ENCODE assay signal across 11 cellular contexts in the genomic region with DNA sequence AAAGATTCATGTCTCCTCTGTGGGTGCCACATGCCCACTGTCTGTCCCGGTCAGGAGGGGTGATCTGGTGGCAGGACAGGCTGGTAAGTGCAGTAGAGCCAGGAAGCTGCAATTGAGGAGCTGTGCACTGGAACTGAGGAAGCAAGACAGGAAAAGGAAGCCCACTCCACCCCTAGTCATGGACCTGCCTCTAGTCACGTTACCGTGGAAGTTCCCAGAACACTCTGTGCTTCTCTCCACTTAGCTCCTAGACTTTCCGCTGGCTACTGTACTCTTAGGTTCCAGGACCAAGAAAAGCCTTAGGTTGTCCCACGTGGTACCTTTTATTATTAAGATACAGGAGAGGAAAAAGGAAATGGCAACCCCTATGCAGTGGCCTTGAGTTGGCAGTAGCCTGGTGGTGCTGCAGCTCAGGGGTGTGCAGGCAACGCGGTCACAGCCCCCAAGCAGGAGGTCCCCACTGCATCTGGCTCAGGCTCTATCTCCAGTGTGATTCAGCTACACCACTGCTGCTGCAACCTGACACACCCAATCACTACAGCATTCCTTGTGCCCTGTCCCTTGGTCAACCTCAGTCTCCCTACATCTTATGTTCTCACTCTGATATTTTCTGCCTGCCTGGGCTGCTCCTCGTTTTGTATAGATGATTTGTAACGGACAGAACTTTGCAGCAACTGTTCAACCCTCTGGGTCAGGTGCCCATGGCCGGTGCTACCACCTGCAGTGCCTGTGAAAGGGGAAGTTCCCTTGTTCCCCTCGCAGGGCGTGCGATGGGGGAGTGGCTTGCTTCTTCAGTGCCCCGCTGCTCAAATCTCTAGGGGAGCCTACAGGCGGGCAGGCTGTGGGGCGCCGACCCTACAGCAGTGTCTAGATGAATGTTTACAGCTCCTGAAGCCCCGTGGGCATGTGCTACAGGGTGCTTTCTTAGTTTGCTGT. TPM values are rescaled to one million over a fixed set of nuclear protein-coding genes. Genes with fewer than 3 reads are reported as not detected.
A peak's percentile ranks its signal among the peaks of the same experiment; 100 is the strongest.
DNase-seq lines count a peak whose midpoint lies in the region; ATAC-seq and TF ChIP-seq lines count a peak whose summit lies in the region.
"Had no signal": no experiment of that assay in that cellular context is flagged by ENCODE, and none has a peak within 500 bp of the region (broad histone marks: within the 10 kb centered on the region; RNA-seq: fewer than 3 reads in every experiment).

No MANE protein-coding gene starts in this region.

- H2BK120ac ChIP-seq in mesenchymal stem cell (ENCODE audit: low read depth, low read length): no peak overlapping the region

- no peak overlapping the region for H3K9ac ChIP-seq in mesenchymal stem cell (ENCODE audit: low read length)

- TF ChIP-seq POLR2A in body of pancreas (IDR thresholded peaks at IDR 0.05) (no peak), uterus (IDR thresholded peaks at IDR 0.05) (no peak)

- H2BK15ac ChIP-seq in mesenchymal stem cell (ENCODE audit: low read depth, poor library complexity, severe bottlenecking): no peak overlapping the region

- no peak overlapping the region for H3K4me2 ChIP-seq in mesenchymal stem cell (ENCODE audit: low read length, poor library complexity, severe bottlenecking)

- intact Hi-C loops in body of pancreas (cut with DNase I) (no loop called here), uterus (cut with DNase I; ENCODE audit: low total_unique reads) (loop anchor here (10.0 kb wide), 1 partner anchor 930 kb away; no protein-coding TSS in a partner anchor)

- H3K9me3 ChIP-seq in body of pancreas (no peaks in the 10 kb centered on the region), uterus (no peaks in the 10 kb centered on the region), mesenchymal stem cell (ENCODE audit: control insufficient read depth, low read length) (peaks cover 3% of the 10 kb centered on the region)
- H3K9me3 ChIP-seq: gastrocnemius medialis had no signal

- H2AK5ac ChIP-seq in mesenchymal stem cell (ENCODE audit: low read length, severe bottlenecking): no peak overlapping the region

- no peak overlapping the region for H3K4ac ChIP-seq in mesenchymal stem cell (ENCODE audit: low read depth in 1 of 2, low read length in 2 of 2)

- H3K14ac ChIP-seq in mesenchymal stem cell (ENCODE audit: low read length in 2 of 2): no peak overlapping the region

- no peaks in the 10 kb centered on the region for H3K27me3 ChIP-seq in body of pancreas
- H3K27me3 ChIP-seq in uterus: no peaks in the 10 kb centered on the region
- peaks cover 42 to 56% of the 10 kb centered on the region in 2 experiments for H3K27me3 ChIP-seq in mesenchymal stem cell (ENCODE audit: control insufficient read depth in 1 of 2, insufficient read depth in 1 of 2, low read length in 2 of 2)

- no peaks in the 10 kb centered on the region for H3K79me1 ChIP-seq in mesenchymal stem cell (replicated peaks; ENCODE audit: low read length, poor library complexity, severe bottlenecking)

- peak; percentile 59 for DNase-seq in NCI-H748 (lab: John Stamatoyannopoulos, UW; ENCODE audit: unreplicated experiment)
- no peak for DNase-seq in NCI-H748 treated with DMSO at 0.1 percent for 48 hours (lab: John Stamatoyannopoulos, UW)
- peak; percentile 13 to 22 for DNase-seq in Kasumi-1 (lab: John Stamatoyannopoulos, UW)
- DNase-seq in body of pancreas: no peak
- DNase-seq in retina: peak; percentile 26
- DNase-seq in uterus: no peak
- DNase-seq in mesenchymal stem cell: no peak
- DNase-seq: NCI-H187 treated with DMSO at 0.1 percent for 48 hours had no signal

- H3K4me1 ChIP-seq in body of pancreas (no peaks in the 10 kb centered on the region), uterus (no peaks in the 10 kb centered on the region), mesenchymal stem cell (ENCODE audit: control insufficient read depth, insufficient read depth, low read depth, low read length) (peaks cover 1% of the 10 kb centered on the region)
- H3K4me1 ChIP-seq: gastrocnemius medialis had no signal

- H3K18ac ChIP-seq in mesenchymal stem cell (ENCODE audit: low read depth in 1 of 2, low read length in 2 of 2): no peak overlapping the region

- H4K91ac ChIP-seq in mesenchymal stem cell (ENCODE audit: low read length): no peak overlapping the region

- no peak for TF ChIP-seq CTCF in body of pancreas (IDR thresholded peaks at IDR 0.05)
- TF ChIP-seq CTCF in uterus (IDR thresholded peaks at IDR 0.05): no peak

- no peak overlapping the region for H2BK12ac ChIP-seq in mesenchymal stem cell (ENCODE audit: low read length in 2 of 2)

- H2AFZ ChIP-seq in mesenchymal stem cell (ENCODE audit: low read depth, low read length): no peak overlapping the region

- no peak overlapping the region for H3K23ac ChIP-seq in mesenchymal stem cell (ENCODE audit: low read length in 2 of 2)

- 28 to 51% methylated on average over 9 to 18 of the region's 18 CpGs for WGBS in body of pancreas, 2 donors
- 27% methylated on average over 18 of the region's 18 CpGs for WGBS in mesenchymal stem cell

- H3K4me3 ChIP-seq in body of pancreas (no peak overlapping the region), uterus (no peak overlapping the region), mesenchymal stem cell (ENCODE audit: insufficient read depth in 1 of 2, low read depth in 1 of 2, low read length in 2 of 2) (no peak overlapping the region)

- ATAC-seq in body of pancreas (peak; percentile 33), HG03139 (IDR thresholded peaks at IDR 0.05; ENCODE audit: unreplicated experiment) (no peak)

- no peak overlapping the region for H3K27ac ChIP-seq in body of pancreas
- no peak overlapping the region for H3K27ac ChIP-seq in uterus
- no peak overlapping the region for H3K27ac ChIP-seq in mesenchymal stem cell (ENCODE audit: low read length, poor library complexity, severe bottlenecking)

- H2BK5ac ChIP-seq in mesenchymal stem cell (ENCODE audit: low read depth, low read length, poor library complexity, severe bottlenecking): no peak overlapping the region

- no peak overlapping the region for H4K8ac ChIP-seq in mesenchymal stem cell (ENCODE audit: low read length)

- H3K36me3 ChIP-seq in body of pancreas (replicated peaks in 1 of 2; ENCODE audit: insufficient read depth in 1 of 2, low read depth in 2 of 2) (no peaks in the 10 kb centered on the region), uterus (no peaks in the 10 kb centered on the region), mesenchymal stem cell (ENCODE audit: control insufficient read depth in 1 of 2, insufficient read depth in 2 of 2, low read depth in 1 of 2, low read length in 2 of 2) (no peaks in the 10 kb centered on the region)
- H3K36me3 ChIP-seq: gastrocnemius medialis had no signal

RNA-seq across cellular contexts. Expression of a gene that starts 24.4 kb away (rescaled TPM):
- total RNA-seq in body of pancreas (not detected), uterus (not detected)
- polyA plus RNA-seq in mesenchymal stem cell (2013, experiment 1 of 2): not detected
- not detected for polyA plus RNA-seq in mesenchymal stem cell (2013, experiment 2 of 2)
- total RNA-seq: gastrocnemius medialis, urinary bladder had no signal
- polyA plus RNA-seq: urinary bladder had no signal

Comparison
In these comparisons a context has a peak if more than half of its experiments do, and no peak if none do; other contexts are left out.
1. DNase-seq: peak in NCI-H748 (single experiment), Kasumi-1 (2 of 2) and retina (single experiment); none in NCI-H748 treated with DMSO at 0.1 percent for 48 hours (single experiment), body of pancreas (0 of 4), uterus (0 of 2) and mesenchymal stem cell (single experiment).